ENCODE assay signal across 1 cellular context in the genomic region with DNA sequence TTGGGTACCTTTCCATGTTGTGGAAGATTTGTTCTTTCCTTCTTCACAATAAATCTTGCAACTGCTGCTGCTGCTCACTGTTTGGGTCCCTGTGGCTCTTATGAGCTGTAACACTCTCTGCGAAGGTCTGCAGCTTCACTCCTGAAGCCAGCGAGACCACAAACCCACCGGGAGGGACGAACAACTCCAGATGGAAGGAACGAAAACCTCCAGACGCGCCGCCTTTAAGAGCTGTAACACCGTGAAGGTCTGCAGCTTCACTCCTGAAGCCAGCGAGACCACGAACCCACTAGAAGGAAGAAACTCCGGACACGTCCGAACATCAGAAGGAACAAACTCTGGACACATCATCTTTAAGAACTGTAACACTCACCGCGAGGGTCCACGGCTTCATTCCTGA.
DNase-seq lines count a peak whose midpoint lies in the region; ATAC-seq lines count a peak whose summit lies in the region.
"Not testable (repeated sequence)": the region's sequence is repeated elsewhere in the genome, so short reads cannot be mapped to it uniquely, and the experiment has no call there.

No MANE protein-coding gene starts in this region.

- not testable (repeated sequence) for H3K9me3 Mint-ChIP-seq in activated CD4-positive, alpha-beta T cell treated with anti-CD3 and anti-CD28 coated beads for 36 hours (ENCODE audit: low read depth)

- ATAC-seq in activated CD4-positive, alpha-beta T cell treated with anti-CD3 and anti-CD28 coated beads for 36 hours: not testable (repeated sequence)

- not testable (repeated sequence) for H3K27me3 Mint-ChIP-seq in activated CD4-positive, alpha-beta T cell treated with anti-CD3 and anti-CD28 coated beads for 36 hours

- CTCF ChIA-PET in activated CD4-positive, alpha-beta T cell treated with anti-CD3 and anti-CD28 coated beads for 36 hours (lab: Charles Lee): not testable (repeated sequence)

- not testable (repeated sequence) for H3K36me3 Mint-ChIP-seq in activated CD4-positive, alpha-beta T cell treated with anti-CD3 and anti-CD28 coated beads for 36 hours (ENCODE audit: low read depth)

- POLR2A ChIA-PET in activated CD4-positive, alpha-beta T cell treated with anti-CD3 and anti-CD28 coated beads for 36 hours (lab: Charles Lee): not testable (repeated sequence)

- H3K27ac Mint-ChIP-seq in activated CD4-positive, alpha-beta T cell treated with anti-CD3 and anti-CD28 coated beads for 36 hours: not testable (repeated sequence)

- peaks cover 27% of the 10 kb centered on the region for H3K4me1 Mint-ChIP-seq in activated CD4-positive, alpha-beta T cell treated with anti-CD3 and anti-CD28 coated beads for 36 hours

- intact Hi-C loops in activated CD4-positive, alpha-beta T cell treated with anti-CD3 and anti-CD28 coated beads for 36 hours (cut with DNase I, micrococcal nuclease): not testable (repeated sequence)

- not testable (repeated sequence) for DNase-seq in activated CD4-positive, alpha-beta T cell treated with anti-CD3 and anti-CD28 coated beads for 36 hours

- peak overlapping the region; percentile 14 for H3K4me3 Mint-ChIP-seq in activated CD4-positive, alpha-beta T cell treated with anti-CD3 and anti-CD28 coated beads for 36 hours
